Comparison of ENCODE assay signal across 23 cellular contexts in genomic region chr6:53999088-53999755, GRCh38.
DNase-seq lines count a peak whose midpoint lies in the region; ATAC-seq and TF ChIP-seq lines count a peak whose summit lies in the region.
"Had no signal": no experiment of that assay in that cellular context is flagged by ENCODE, and none has a peak within 500 bp of the region (broad histone marks: within the 10 kb centered on the region; RNA-seq: fewer than 3 reads in every experiment).

No MANE protein-coding gene starts in this region.

- no peak overlapping the region for H2BK12ac ChIP-seq in trophoblast cell (ENCODE audit: low read length)

- no peak overlapping the region for H3K4me2 ChIP-seq in trophoblast cell (ENCODE audit: low read length)
- H3K4me2 ChIP-seq: A549 had no signal

- H2AK5ac ChIP-seq in trophoblast cell (ENCODE audit: low read length), result no peak overlapping the region

- TF ChIP-seq EP300 in gastroesophageal sphincter (IDR thresholded peaks at IDR 0.05), result no peak

- DNase-seq in heart left ventricle (no peak), left ventricle myocardium inferior (no peak), choroid plexus epithelial cell (ENCODE audit: low read depth) (peak; percentile 56), iris pigment epithelial cell (ENCODE audit: low read depth) (peak; percentile 41), trophoblast cell (peak; percentile 9 to 52), ascending aorta (ENCODE audit: low spot score in 2 of 2) (no peak), DMS153 (lab: John Stamatoyannopoulos, UW) (no peak)
- DNase-seq: C1 segment of cervical spinal cord; CD4-positive, alpha-beta memory T cell; DMS79 treated with DMSO at 0.1 percent for 48 hours; GF-D8; HCEC 1CT; Karpas-422; NCI-H1048; NCI-H1417 treated with DMSO at 0.1 percent for 48 hours; NCI-H1694 treated with DMSO at 0.1 percent for 48 hours; NCI-H2081; NCI-H2227 treated with DMSO at 0.1 percent for 48 hours; NCI-H526 treated with DMSO at 0.1 percent for 48 hours; RPMI8226; SHP77 treated with DMSO at 0.1 percent for 48 hours had no signal

- intact Hi-C loops in heart left ventricle (cut with DNase I) (no loop called here), left ventricle myocardium inferior (cut with micrococcal nuclease) (no loop called here), ascending aorta (cut with DNase I) (no loop called here)

- no peak overlapping the region for H2BK5ac ChIP-seq in trophoblast cell (ENCODE audit: low read depth, low read length, poor library complexity)

- no peaks in the 10 kb centered on the region for H3K79me1 ChIP-seq in trophoblast cell (ENCODE audit: low read length)

- no peak overlapping the region for H3K4ac ChIP-seq in trophoblast cell (ENCODE audit: low read depth, low read length)

- H2BK120ac ChIP-seq in trophoblast cell (ENCODE audit: insufficient read depth, low read length, poor library complexity), result no peak overlapping the region

- 75 to 82% (median 79%) methylated on average over 8 of the region's 8 CpGs for WGBS in heart left ventricle, 4 donors
- WGBS in trophoblast cell (ENCODE audit: extremely low coverage, insufficient coverage, insufficient read length), result no CpG with 5 or more reads among the region's 8 CpGs
- 90 to 95% methylated on average over 5 to 7 of the region's 8 CpGs for WGBS in gastroesophageal sphincter (ENCODE audit: low coverage in 1 of 2), 2 donors

- H3K4me1 ChIP-seq in heart left ventricle (peaks cover 0 to 25% (median 1%) of the 10 kb centered on the region in 12 donors), left ventricle myocardium inferior (peaks cover 33% of the 10 kb centered on the region), trophoblast cell (ENCODE audit: control insufficient read depth in 1 of 2, insufficient read depth in 2 of 2, low read length in 2 of 2) (no peaks in the 10 kb centered on the region), gastroesophageal sphincter (no peaks in the 10 kb centered on the region), ascending aorta (no peaks in the 10 kb centered on the region)
- H3K4me1 ChIP-seq: A549 had no signal

- H4K8ac ChIP-seq in trophoblast cell (ENCODE audit: low read depth, low read length), result no peak overlapping the region

- no peak overlapping the region for H3K4me3 ChIP-seq in heart left ventricle
- no peak overlapping the region for H3K4me3 ChIP-seq in left ventricle myocardium inferior
- H3K4me3 ChIP-seq in choroid plexus epithelial cell (ENCODE audit: low read depth, low read length), result no peak overlapping the region
- H3K4me3 ChIP-seq in trophoblast cell (ENCODE audit: low read depth, low read length), result no peak overlapping the region
- H3K4me3 ChIP-seq in gastroesophageal sphincter, result no peak overlapping the region
- H3K4me3 ChIP-seq in ascending aorta, result no peak overlapping the region
- H3K4me3 ChIP-seq: A549 had no signal

- no peaks in the 10 kb centered on the region for H3K36me3 ChIP-seq in heart left ventricle
- H3K36me3 ChIP-seq in left ventricle myocardium inferior, result no peaks in the 10 kb centered on the region
- H3K36me3 ChIP-seq in trophoblast cell (ENCODE audit: control insufficient read depth in 1 of 2, insufficient read depth in 2 of 2, low read length in 2 of 2), result no peaks in the 10 kb centered on the region
- no peaks in the 10 kb centered on the region for H3K36me3 ChIP-seq in gastroesophageal sphincter
- H3K36me3 ChIP-seq in ascending aorta, result no peaks in the 10 kb centered on the region

- H3K18ac ChIP-seq in trophoblast cell (ENCODE audit: low read length), result no peak overlapping the region

- H3K27ac ChIP-seq in heart left ventricle (no peak overlapping the region), left ventricle myocardium inferior (replicated peaks) (no peak overlapping the region), trophoblast cell (ENCODE audit: low read depth, low read length) (no peak overlapping the region), gastroesophageal sphincter (no peak overlapping the region), ascending aorta (no peak overlapping the region)
- H3K27ac ChIP-seq: A549 had no signal

- H2AFZ ChIP-seq in trophoblast cell (ENCODE audit: insufficient read depth, low read length, poor library complexity), result no peak overlapping the region

- H4K12ac ChIP-seq in trophoblast cell (ENCODE audit: low read depth, low read length), result no peak overlapping the region

- H4K91ac ChIP-seq in trophoblast cell (ENCODE audit: low read depth, low read length), result no peak overlapping the region

- H3K79me2 ChIP-seq in trophoblast cell (ENCODE audit: control insufficient read depth, insufficient read depth, low read length, poor library complexity), result no peaks in the 10 kb centered on the region

- H3K27me3 ChIP-seq in heart left ventricle (no peaks in the 10 kb centered on the region), left ventricle myocardium inferior (ENCODE audit: low read depth) (no peaks in the 10 kb centered on the region), trophoblast cell (ENCODE audit: insufficient read depth, low read length) (no peaks in the 10 kb centered on the region), gastroesophageal sphincter (no peaks in the 10 kb centered on the region), ascending aorta (no peaks in the 10 kb centered on the region)

- H3K9me3 ChIP-seq in heart left ventricle (no peaks in the 10 kb centered on the region), left ventricle myocardium inferior (replicated peaks) (no peaks in the 10 kb centered on the region), trophoblast cell (ENCODE audit: insufficient read depth, low read depth, low read length) (no peaks in the 10 kb centered on the region), gastroesophageal sphincter (no peaks in the 10 kb centered on the region), ascending aorta (no peaks in the 10 kb centered on the region)
- H3K9me3 ChIP-seq: A549 had no signal

- TF ChIP-seq POLR2A in heart left ventricle (IDR thresholded peaks at IDR 0.05) (no peak), gastroesophageal sphincter (IDR thresholded peaks at IDR 0.05) (no peak)

- H3K9ac ChIP-seq in trophoblast cell (ENCODE audit: low read length), result no peak overlapping the region

- TF ChIP-seq CTCF in heart left ventricle (IDR thresholded peaks at IDR 0.05), result no peak
- TF ChIP-seq CTCF in left ventricle myocardium inferior (IDR thresholded peaks at IDR 0.05; ENCODE audit: borderline replicate concordance), result no peak
- TF ChIP-seq CTCF in choroid plexus epithelial cell (conservative IDR thresholded peaks at IDR 0.05; ENCODE audit: low read depth, low read length), result no peak
- TF ChIP-seq CTCF in gastroesophageal sphincter (IDR thresholded peaks at IDR 0.05), result no peak
- TF ChIP-seq CTCF in ascending aorta (IDR thresholded peaks at IDR 0.05), result no peak

- ATAC-seq in heart left ventricle, result peak in 3 of 4 donors; percentile 23 to 41 (median 24)
- no peak for ATAC-seq in gastroesophageal sphincter
- ATAC-seq: A549 had no signal

- no peak overlapping the region for H3K23ac ChIP-seq in trophoblast cell (ENCODE audit: low read length)

- H3K14ac ChIP-seq in trophoblast cell (ENCODE audit: low read length), result no peak overlapping the region

Comparison
In these comparisons a context has a peak if more than half of its experiments do, and no peak if none do; other contexts are left out.
1. DNase-seq: peak in choroid plexus epithelial cell (single experiment), iris pigment epithelial cell (single experiment) and trophoblast cell (2 of 2); none in heart left ventricle (0 of 5), left ventricle myocardium inferior (single experiment), ascending aorta (0 of 2) and DMS153 (single experiment).